ENCODE assay signal across 29 cellular contexts in genomic region chr4:91916219-91916618, GRCh38.
"Had no signal": no experiment of that assay in that cellular context is flagged by ENCODE, and none has a peak within 500 bp of the region (broad histone marks: within the 10 kb centered on the region; RNA-seq: fewer than 3 reads in every experiment).

No MANE protein-coding gene starts in this region.

- DNase-seq: activated CD4-positive, alpha-beta memory T cell treated with anti-CD3 and anti-CD28 coated beads, Interleukin-2, amount 10 ng/mL, durations not matched to agents 7 days and 5 days; activated CD4-positive, alpha-beta T cell treated with anti-CD3 and anti-CD28 coated beads for 1 hour; activated CD4-positive, alpha-beta T cell treated with anti-CD3 and anti-CD28 coated beads for 4 hours; activated CD4-positive, alpha-beta T cell treated with anti-CD3 and anti-CD28 coated beads, Interleukin-2, amount 10 ng/mL, durations not matched to agents 7 days and 5 days; activated CD4-positive, alpha-beta T cell treated with anti-CD3 and anti-CD28 coated beads, Interleukin-2, amount 50 U/mL, for 4 hours; activated CD4-positive, CD25-positive, alpha-beta regulatory T cell; activated CD8-positive, alpha-beta memory T cell treated with anti-CD3 and anti-CD28 coated beads, Interleukin-2, amount 50 U/mL, for 48 hours; activated gamma-delta T cell; activated naive CD4-positive, alpha-beta T cell; activated naive CD4-positive, alpha-beta T cell treated with anti-CD3 and anti-CD28 coated beads, Interleukin-2, amount 10 ng/mL, durations not matched to agents 7 days and 5 days; activated naive CD8-positive, alpha-beta T cell treated with anti-CD3 and anti-CD28 coated beads, Interleukin-2, amount 10 ng/mL, durations not matched to agents 7 days and 5 days; activated T-cell treated with anti-CD3 and anti-CD28 coated beads for 4 hours; activated T-cell treated with anti-CD3 and anti-CD28 coated beads, Interleukin-2, amount 50 U/mL, for 24 hours; activated T-cell treated with anti-CD3 and anti-CD28 coated beads, Interleukin-2, amount 50 U/mL, for 72 hours; amygdala; aorta; body of pancreas; central memory CD4-positive, alpha-beta T cell; cerebellar nuclear complex; colonic mucosa; effector CD8-positive, alpha-beta T cell; esophagus squamous epithelium; foreskin melanocyte; heart right ventricle; T1000 had no signal

- H3K27me3 ChIP-seq: body of pancreas, cardiac muscle cell, colonic mucosa, esophagus squamous epithelium, gastroesophageal sphincter, heart right ventricle, hepatocyte had no signal

- H3K36me3 ChIP-seq: cardiac muscle cell, colonic mucosa, esophagus squamous epithelium, gastroesophageal sphincter, heart right ventricle had no signal

- H3K4me3 ChIP-seq: body of pancreas, cardiac muscle cell, colonic mucosa, esophagus squamous epithelium, gastroesophageal sphincter, heart right ventricle, hepatocyte had no signal

- H3K4me1 ChIP-seq: body of pancreas, colonic mucosa, esophagus squamous epithelium, gastroesophageal sphincter, heart right ventricle had no signal

- H3K9me3 ChIP-seq: body of pancreas, colonic mucosa, esophagus squamous epithelium, gastroesophageal sphincter, heart right ventricle had no signal

- ATAC-seq: activated naive CD4-positive, alpha-beta T cell treated with anti-CD3 and anti-CD28 coated beads, Interleukin-2, amount 50 U/mL, for 72 hours; activated T-cell treated with anti-CD3 and anti-CD28 coated beads, Interleukin-2, amount 50 U/mL, for 72 hours; body of pancreas; gastroesophageal sphincter; heart right ventricle had no signal
